1 cellular context compared by ENCODE assay signal in the genomic region with DNA sequence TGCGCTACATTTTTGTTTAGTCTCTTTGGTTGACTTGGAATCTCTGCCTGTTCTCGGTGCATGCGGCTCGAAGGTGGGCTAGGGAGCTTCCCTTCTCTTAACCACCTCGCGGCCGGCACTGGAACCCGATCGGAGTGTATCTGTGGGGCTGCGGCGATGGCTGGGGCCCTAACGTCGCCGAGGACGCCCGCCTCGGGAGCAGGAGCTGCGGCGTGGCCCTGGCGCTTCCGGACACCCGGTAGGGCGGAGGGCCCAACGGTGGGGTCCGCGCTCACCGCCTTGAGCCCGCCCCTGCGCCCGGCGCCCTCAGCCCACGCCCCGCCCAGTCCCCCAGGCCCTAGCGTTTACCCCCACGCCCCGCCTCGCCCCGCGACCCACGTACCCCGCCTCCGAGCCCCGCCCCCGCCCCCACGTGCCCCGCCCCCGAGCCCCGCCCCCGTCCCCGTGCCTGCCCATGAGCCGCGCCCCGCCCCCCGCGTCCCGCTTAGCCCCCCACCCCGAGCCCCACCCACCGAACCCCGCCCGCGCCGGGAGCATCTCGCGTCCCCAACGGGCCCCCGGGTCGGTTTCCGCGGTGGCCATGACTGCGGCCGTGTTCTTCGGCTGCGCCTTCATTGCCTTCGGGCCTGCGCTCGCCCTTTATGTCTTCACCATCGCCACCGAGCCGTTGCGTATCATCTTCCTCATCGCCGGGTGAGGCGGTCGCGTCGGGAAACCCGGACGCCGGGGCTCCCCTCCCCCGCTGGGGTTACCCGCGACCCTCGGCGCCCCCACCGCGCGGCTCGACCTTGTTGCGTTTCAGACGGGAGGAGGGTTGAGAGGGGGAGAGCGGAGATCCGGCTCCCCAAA.
TF ChIP-seq lines count a peak whose summit lies in the region.

TSS of gene APH1B (plus strand) at position 562 of the 849 bp plus-strand sequence. CDS start at position 581, 19 bp downstream.

TF ChIP-seq in HEK293, 187 proteins besides CTCF, POLR2A, EP300 and RAD21 (continued from another document and continues in another):
- TF ChIP-seq ZNF2 (tag by site-specific recombination; IDR thresholded peaks at IDR 0.05) (0 out of 2 replicates have a peak, but pooled peaks have one; percentile 14), ZNF121 (tag by site-specific recombination; IDR thresholded peaks at IDR 0.05) (no peak), ZNF184 (tag by site-specific recombination; IDR thresholded peaks at IDR 0.05) (no peak), KLF10 (tag by site-specific recombination; IDR thresholded peaks at IDR 0.05) (no peak; the same call in 1 of the 2 replicates), ZNF76 (tag by site-specific recombination; IDR thresholded peaks at IDR 0.05; ENCODE audit: borderline replicate concordance, low read depth) (no peak), SP2 (tag by site-specific recombination; IDR thresholded peaks at IDR 0.05) (peak; percentile 42), GLIS2 (tag by site-specific recombination; IDR thresholded peaks at IDR 0.05) (peak; percentile 70), ZFP69B (tag by site-specific recombination; IDR thresholded peaks at IDR 0.05) (peak; percentile 86), ZNF221 (tag by site-specific recombination; IDR thresholded peaks at IDR 0.05; ENCODE audit: borderline replicate concordance) (no peak), SETDB1 (IDR thresholded peaks at IDR 0.05; ENCODE audit: insufficient read length, low read length) (no peak), IKZF3 (tag by site-specific recombination; IDR thresholded peaks at IDR 0.05) (no peak), KLF8 (tag by site-specific recombination; IDR thresholded peaks at IDR 0.05) (0 out of 2 replicates have a peak, but pooled peaks have one; percentile 33), ZNF211 (tag by site-specific recombination; IDR thresholded peaks at IDR 0.05; ENCODE audit: low read depth) (no peak), ZNF266 (tag by site-specific recombination; IDR thresholded peaks at IDR 0.05; ENCODE audit: low read depth) (no peak), ZNF544 (tag by site-specific recombination; IDR thresholded peaks at IDR 0.05) (no peak), ZIC2 (tag by site-specific recombination; IDR thresholded peaks at IDR 0.05) (peak; percentile 67), OSR2 (tag by site-specific recombination; IDR thresholded peaks at IDR 0.05) (peak; percentile 59), ZNF292 (tag by site-specific recombination; IDR thresholded peaks at IDR 0.05; ENCODE audit: borderline replicate concordance, low read depth) (no peak), ZNF600 (tag by site-specific recombination; IDR thresholded peaks at IDR 0.05) (peak; percentile 52; the same call in 1 of the 2 replicates), MZF1 (tag by site-specific recombination; IDR thresholded peaks at IDR 0.05; ENCODE audit: borderline replicate concordance) (no peak), ZNF391 (tag by site-specific recombination; IDR thresholded peaks at IDR 0.05; ENCODE audit: borderline replicate concordance, low read depth) (0 out of 2 replicates have a peak, but pooled peaks have one; percentile 27), ZNF335 (tag by site-specific recombination; conservative IDR thresholded peaks at IDR 0.05) (peak; percentile 87), SCRT1 (tag by site-specific recombination; IDR thresholded peaks at IDR 0.05; ENCODE audit: borderline replicate concordance) (no peak), ZNF37A (tag by site-specific recombination; IDR thresholded peaks at IDR 0.05) (no peak), ZNF518A (tag by site-specific recombination; conservative IDR thresholded peaks at IDR 0.05; ENCODE audit: low read depth) (no peak), ZBTB8A (tag by site-specific recombination; IDR thresholded peaks at IDR 0.05) (peak; percentile 98), KLF1 (tag by site-specific recombination; IDR thresholded peaks at IDR 0.05) (peak; percentile 24; the same call in 1 of the 2 replicates), ZSCAN16 (tag by site-specific recombination; IDR thresholded peaks at IDR 0.05) (no peak), GLI2 (tag by site-specific recombination; IDR thresholded peaks at IDR 0.05; ENCODE audit: borderline replicate concordance, low read depth) (no peak), ZNF341 (tag by site-specific recombination; IDR thresholded peaks at IDR 0.05; ENCODE audit: low read depth) (no peak), ZNF473 (tag by site-specific recombination; IDR thresholded peaks at IDR 0.05) (no peak), ZNF324 (tag by site-specific recombination; IDR thresholded peaks at IDR 0.05) (no peak), BCL11B (tag by site-specific recombination; IDR thresholded peaks at IDR 0.05; ENCODE audit: low read depth) (no peak), ZNF155 (tag by site-specific recombination; IDR thresholded peaks at IDR 0.05) (no peak), ZNF624 (tag by site-specific recombination; IDR thresholded peaks at IDR 0.05) (no peak), ZNF843 (tag by site-specific recombination; IDR thresholded peaks at IDR 0.05) (no peak), ZNF501 (tag by site-specific recombination; IDR thresholded peaks at IDR 0.05) (no peak), ZBTB7A (tag by site-specific recombination; IDR thresholded peaks at IDR 0.05; ENCODE audit: low read depth) (no peak; the same call in 1 of the 2 replicates), ZNF354C (tag by site-specific recombination; IDR thresholded peaks at IDR 0.05; ENCODE audit: borderline replicate concordance, low read depth) (no peak), ZBTB48 (tag by site-specific recombination; IDR thresholded peaks at IDR 0.05) (peak; percentile 64), ZNF114 (tag by site-specific recombination; IDR thresholded peaks at IDR 0.05) (no peak), ZNF549 (tag by site-specific recombination; IDR thresholded peaks at IDR 0.05) (no peak), ZNF514 (tag by site-specific recombination; IDR thresholded peaks at IDR 0.05) (no peak), SCRT2 (tag by site-specific recombination; IDR thresholded peaks at IDR 0.05) (peak; percentile 82), ZNF664 (tag by site-specific recombination; IDR thresholded peaks at IDR 0.05) (no peak), ZNF629 (tag by site-specific recombination; IDR thresholded peaks at IDR 0.05) (no peak)
- TF ChIP-seq, protein P1, sequence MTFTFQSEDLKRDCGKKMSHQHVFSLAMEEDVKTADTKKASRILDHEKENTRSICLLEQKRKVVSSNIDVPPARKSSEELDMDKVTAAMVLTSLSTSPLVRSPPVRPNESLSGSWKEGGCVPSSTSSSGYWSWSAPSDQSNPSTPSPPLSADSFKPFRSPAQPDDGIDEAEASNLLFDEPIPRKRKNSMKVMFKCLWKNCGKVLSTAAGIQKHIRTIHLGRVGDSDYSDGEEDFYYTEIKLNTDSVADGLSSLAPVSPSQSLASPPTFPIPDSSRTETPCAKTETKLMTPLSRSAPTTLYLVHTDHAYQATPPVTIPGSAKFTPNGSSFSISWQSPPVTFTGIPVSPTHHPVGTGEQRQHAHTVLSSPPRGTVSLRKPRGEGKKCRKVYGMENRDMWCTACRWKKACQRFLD (tag by site-specific recombination; IDR thresholded peaks at IDR 0.05), result no peak
- TF ChIP-seq, protein P2, sequence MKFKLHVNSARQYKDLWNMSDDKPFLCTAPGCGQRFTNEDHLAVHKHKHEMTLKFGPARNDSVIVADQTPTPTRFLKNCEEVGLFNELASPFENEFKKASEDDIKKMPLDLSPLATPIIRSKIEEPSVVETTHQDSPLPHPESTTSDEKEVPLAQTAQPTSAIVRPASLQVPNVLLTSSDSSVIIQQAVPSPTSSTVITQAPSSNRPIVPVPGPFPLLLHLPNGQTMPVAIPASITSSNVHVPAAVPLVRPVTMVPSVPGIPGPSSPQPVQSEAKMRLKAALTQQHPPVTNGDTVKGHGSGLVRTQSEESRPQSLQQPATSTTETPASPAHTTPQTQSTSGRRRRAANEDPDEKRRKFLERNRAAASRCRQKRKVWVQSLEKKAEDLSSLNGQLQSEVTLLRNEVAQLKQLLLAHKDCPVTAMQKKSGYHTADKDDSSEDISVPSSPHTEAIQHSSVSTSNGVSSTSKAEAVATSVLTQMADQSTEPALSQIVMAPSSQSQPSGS (tag by site-specific recombination; IDR thresholded peaks at IDR 0.05; ENCODE audit: low read depth), result no peak
- TF ChIP-seq, protein P3, sequence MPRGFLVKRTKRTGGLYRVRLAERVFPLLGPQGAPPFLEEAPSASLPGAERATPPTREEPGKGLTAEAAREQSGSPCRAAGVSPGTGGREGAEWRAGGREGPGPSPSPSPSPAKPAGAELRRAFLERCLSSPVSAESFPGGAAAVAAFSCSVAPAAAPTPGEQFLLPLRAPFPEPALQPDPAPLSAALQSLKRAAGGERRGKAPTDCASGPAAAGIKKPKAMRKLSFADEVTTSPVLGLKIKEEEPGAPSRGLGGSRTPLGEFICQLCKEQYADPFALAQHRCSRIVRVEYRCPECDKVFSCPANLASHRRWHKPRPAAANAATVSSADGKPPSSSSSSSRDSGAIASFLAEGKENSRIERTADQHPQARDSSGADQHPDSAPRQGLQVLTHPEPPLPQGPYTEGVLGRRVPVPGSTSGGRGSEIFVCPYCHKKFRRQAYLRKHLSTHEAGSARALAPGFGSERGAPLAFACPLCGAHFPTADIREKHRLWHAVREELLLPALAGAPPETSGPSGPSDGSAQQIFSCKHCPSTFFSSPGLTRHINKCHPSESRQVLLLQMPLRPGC (tag by site-specific recombination; IDR thresholded peaks at IDR 0.05), result no peak
- TF ChIP-seq, protein P4, sequence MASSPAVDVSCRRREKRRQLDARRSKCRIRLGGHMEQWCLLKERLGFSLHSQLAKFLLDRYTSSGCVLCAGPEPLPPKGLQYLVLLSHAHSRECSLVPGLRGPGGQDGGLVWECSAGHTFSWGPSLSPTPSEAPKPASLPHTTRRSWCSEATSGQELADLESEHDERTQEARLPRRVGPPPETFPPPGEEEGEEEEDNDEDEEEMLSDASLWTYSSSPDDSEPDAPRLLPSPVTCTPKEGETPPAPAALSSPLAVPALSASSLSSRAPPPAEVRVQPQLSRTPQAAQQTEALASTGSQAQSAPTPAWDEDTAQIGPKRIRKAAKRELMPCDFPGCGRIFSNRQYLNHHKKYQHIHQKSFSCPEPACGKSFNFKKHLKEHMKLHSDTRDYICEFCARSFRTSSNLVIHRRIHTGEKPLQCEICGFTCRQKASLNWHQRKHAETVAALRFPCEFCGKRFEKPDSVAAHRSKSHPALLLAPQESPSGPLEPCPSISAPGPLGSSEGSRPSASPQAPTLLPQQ (tag by site-specific recombination; IDR thresholded peaks at IDR 0.05), result peak; percentile 92
- TF ChIP-seq, protein P5, sequence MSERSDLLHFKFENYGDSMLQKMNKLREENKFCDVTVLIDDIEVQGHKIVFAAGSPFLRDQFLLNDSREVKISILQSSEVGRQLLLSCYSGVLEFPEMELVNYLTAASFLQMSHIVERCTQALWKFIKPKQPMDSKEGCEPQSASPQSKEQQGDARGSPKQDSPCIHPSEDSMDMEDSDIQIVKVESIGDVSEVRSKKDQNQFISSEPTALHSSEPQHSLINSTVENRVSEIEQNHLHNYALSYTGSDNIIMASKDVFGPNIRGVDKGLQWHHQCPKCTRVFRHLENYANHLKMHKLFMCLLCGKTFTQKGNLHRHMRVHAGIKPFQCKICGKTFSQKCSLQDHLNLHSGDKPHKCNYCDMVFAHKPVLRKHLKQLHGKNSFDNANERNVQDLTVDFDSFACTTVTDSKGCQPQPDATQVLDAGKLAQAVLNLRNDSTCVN (tag by site-specific recombination; optimal IDR thresholded peaks at IDR 0.05), result peak; percentile 69
